Comparison of ENCODE assay signal across 21 cellular contexts in genomic region chr1:38154089-38154470, GRCh38.
DNase-seq lines count a peak whose midpoint lies in the region; ATAC-seq and TF ChIP-seq lines count a peak whose summit lies in the region.
"Had no signal": no experiment of that assay in that cellular context is flagged by ENCODE, and none has a peak within 500 bp of the region (broad histone marks: within the 10 kb centered on the region; RNA-seq: fewer than 3 reads in every experiment).

No MANE protein-coding gene starts in this region.

- H2AFZ ChIP-seq in OCI-LY3 (ENCODE audit: low read depth, low read length) = no peak overlapping the region

- H3K9me3 ChIP-seq in OCI-LY3 (ENCODE audit: insufficient read depth, low read length) = no peaks in the 10 kb centered on the region
- no peaks in the 10 kb centered on the region for H3K9me3 ChIP-seq in iPS-18a (ENCODE audit: control insufficient read depth, low read depth, low read length)
- H3K9me3 ChIP-seq: gastrocnemius medialis, HAP-1 had no signal

- intact Hi-C loops in MCF 10A (cut with micrococcal nuclease) = loop anchor here (5.0 kb wide), 1 partner anchor 107 kb away; the partner anchor contains the start of gene POU3F1

- H3K4me1 ChIP-seq in OCI-LY3 (ENCODE audit: low read length) = peaks cover 73% of the 10 kb centered on the region
- H3K4me1 ChIP-seq in iPS-18a (ENCODE audit: control insufficient read depth, low read depth, low read length) = peaks cover 26% of the 10 kb centered on the region
- H3K4me1 ChIP-seq: tibial nerve had no signal

- H3K36me3 ChIP-seq in OCI-LY3 (replicated peaks; ENCODE audit: low read depth, low read length) (peaks cover 7% of the 10 kb centered on the region), iPS-18a (ENCODE audit: control insufficient read depth, low read depth, low read length) (no peaks in the 10 kb centered on the region)
- H3K36me3 ChIP-seq: gastrocnemius medialis, HAP-1, tibial nerve had no signal

- H3K27ac Mint-ChIP-seq in activated T-cell treated with anti-CD3 and anti-CD28 coated beads, Interleukin-2, amount 50 U/mL, for 72 hours = peak overlapping the region; percentile 7
- H3K27ac Mint-ChIP-seq in activated T-cell treated with anti-CD3 and anti-CD28 coated beads, Interleukin-2, amount 50 U/mL, for 24 hours = no peak overlapping the region
- H3K27ac Mint-ChIP-seq in MCF 10A (ENCODE audit: low read depth, unreplicated experiment) = no peak overlapping the region
- H3K27ac Mint-ChIP-seq: activated CD4-positive, alpha-beta memory T cell treated with anti-CD3 and anti-CD28 coated beads, Interleukin-2, amount 10 ng/mL, durations not matched to agents 7 days and 5 days; activated naive CD8-positive, alpha-beta T cell; CD4-positive, alpha-beta T cell; IgD-negative memory B cell; naive thymus-derived CD8-positive, alpha-beta T cell had no signal

- POLR2A ChIA-PET in MCF 10A (lab: Yijun Ruan, JAX) = interaction anchor here (0.7 kb wide), 1 partner anchor 149 kb away, joined by 3 read pairs; no protein-coding TSS in a partner anchor

- H3K27ac ChIP-seq in OCI-LY3 (ENCODE audit: low read length) (peak overlapping the region; percentile 100), iPS-18a (ENCODE audit: low read length) (no peak overlapping the region)
- H3K27ac ChIP-seq: gastrocnemius medialis, tibial nerve had no signal

- H4K20me1 ChIP-seq in OCI-LY3 (ENCODE audit: insufficient read depth, low read length) = no peaks in the 10 kb centered on the region

- peak overlapping the region; percentile 63 for H3K4me3 ChIP-seq in OCI-LY3 (ENCODE audit: low read length)
- peak overlapping the region; percentile 18 for H3K4me3 ChIP-seq in iPS-18a (ENCODE audit: low read length)
- H3K4me3 ChIP-seq: gastrocnemius medialis, tibial nerve had no signal

- H3K27me3 Mint-ChIP-seq in activated T-cell treated with anti-CD3 and anti-CD28 coated beads, Interleukin-2, amount 50 U/mL, for 72 hours (ENCODE audit: low read depth) = peaks cover 47% of the 10 kb centered on the region
- peaks cover 55% of the 10 kb centered on the region for H3K27me3 Mint-ChIP-seq in activated T-cell treated with anti-CD3 and anti-CD28 coated beads, Interleukin-2, amount 50 U/mL, for 24 hours
- peaks cover under 1% of the 10 kb centered on the region for H3K27me3 Mint-ChIP-seq in MCF 10A (ENCODE audit: insufficient read depth, unreplicated experiment)
- H3K27me3 Mint-ChIP-seq: IgD-negative memory B cell had no signal

- H3K4me2 ChIP-seq in OCI-LY3 (ENCODE audit: low read length) = peak overlapping the region; percentile 85

- peaks cover 1 to 2% of the 10 kb centered on the region in 2 donors for H3K9me3 Mint-ChIP-seq in activated T-cell treated with anti-CD3 and anti-CD28 coated beads, Interleukin-2, amount 50 U/mL, for 72 hours
- H3K9me3 Mint-ChIP-seq in activated T-cell treated with anti-CD3 and anti-CD28 coated beads, Interleukin-2, amount 50 U/mL, for 24 hours = no peaks in the 10 kb centered on the region
- H3K9me3 Mint-ChIP-seq in MCF 10A (ENCODE audit: unreplicated experiment) = no peaks in the 10 kb centered on the region
- H3K9me3 Mint-ChIP-seq: activated CD4-positive, alpha-beta memory T cell treated with anti-CD3 and anti-CD28 coated beads, Interleukin-2, amount 10 ng/mL, durations not matched to agents 7 days and 5 days; CD4-positive, alpha-beta T cell had no signal

- H3K9ac ChIP-seq in OCI-LY3 (ENCODE audit: low read length) (peak overlapping the region; percentile 96), iPS-18a (ENCODE audit: low read length) (no peak overlapping the region)

- TF ChIP-seq CTCF in OCI-LY3 (IDR thresholded peaks at IDR 0.05; ENCODE audit: low read depth, low read length) = no peak
- TF ChIP-seq CTCF in MCF 10A (IDR thresholded peaks at IDR 0.05; ENCODE audit: unreplicated experiment) = no peak

- H3K79me2 ChIP-seq in OCI-LY3 (ENCODE audit: low read length) = 0 out of 2 replicates have a peak, but pooled peaks cover 3% of the 10 kb centered on the region

- H3K4me1 Mint-ChIP-seq in activated T-cell treated with anti-CD3 and anti-CD28 coated beads, Interleukin-2, amount 50 U/mL, for 72 hours (ENCODE audit: low read depth) = no peaks in the 10 kb centered on the region
- no peaks in the 10 kb centered on the region for H3K4me1 Mint-ChIP-seq in activated T-cell treated with anti-CD3 and anti-CD28 coated beads, Interleukin-2, amount 50 U/mL, for 24 hours (ENCODE audit: low read depth)
- peaks cover 4% of the 10 kb centered on the region for H3K4me1 Mint-ChIP-seq in MCF 10A (ENCODE audit: insufficient read depth, unreplicated experiment)
- H3K4me1 Mint-ChIP-seq: activated CD4-positive, alpha-beta memory T cell treated with anti-CD3 and anti-CD28 coated beads, Interleukin-2, amount 10 ng/mL, durations not matched to agents 7 days and 5 days; naive thymus-derived CD8-positive, alpha-beta T cell had no signal

- ATAC-seq in activated T-cell treated with anti-CD3 and anti-CD28 coated beads, Interleukin-2, amount 50 U/mL, for 72 hours (replicated peaks in 1 of 2) = no peak
- ATAC-seq: gastrocnemius medialis; left ventricle myocardium superior; naive thymus-derived CD8-positive, alpha-beta T cell had no signal

- no peak overlapping the region for H3K4me3 Mint-ChIP-seq in activated T-cell treated with anti-CD3 and anti-CD28 coated beads, Interleukin-2, amount 50 U/mL, for 72 hours
- no peak overlapping the region for H3K4me3 Mint-ChIP-seq in activated T-cell treated with anti-CD3 and anti-CD28 coated beads, Interleukin-2, amount 50 U/mL, for 24 hours
- H3K4me3 Mint-ChIP-seq in MCF 10A (ENCODE audit: unreplicated experiment) = no peak overlapping the region
- H3K4me3 Mint-ChIP-seq: activated CD4-positive, alpha-beta memory T cell treated with anti-CD3 and anti-CD28 coated beads, Interleukin-2, amount 10 ng/mL, durations not matched to agents 7 days and 5 days; activated naive CD8-positive, alpha-beta T cell; CD4-positive, alpha-beta T cell; naive thymus-derived CD8-positive, alpha-beta T cell had no signal

- no TSS peak for BruUV-seq in MCF 10A (replicated peaks; lab: Mats Ljungman, UMichigan)

- CTCF ChIA-PET in MCF 10A (lab: Yijun Ruan, JAX) = interaction anchor here (0.6 to 0.7 kb wide), 4 partner anchors 128 to 692 kb away, joined by 3 read pairs; no protein-coding TSS in a partner anchor

- DNase-seq in activated T-cell treated with anti-CD3 and anti-CD28 coated beads, Interleukin-2, amount 50 U/mL, for 72 hours = no peak
- DNase-seq in activated T-cell treated with anti-CD3 and anti-CD28 coated beads, Interleukin-2, amount 50 U/mL, for 24 hours = no peak
- no peak for DNase-seq in COLO829 (ENCODE audit: low spot score)
- no peak for DNase-seq in MCF 10A (ENCODE audit: unreplicated experiment)
- DNase-seq in UCSD-AML1 (lab: John Stamatoyannopoulos, UW; ENCODE audit: unreplicated experiment) = no peak
- DNase-seq in middle frontal gyrus (ENCODE audit: extremely low spot score, low spot score) = no peak
- DNase-seq: activated CD4-positive, alpha-beta memory T cell treated with anti-CD3 and anti-CD28 coated beads, Interleukin-2, amount 10 ng/mL, durations not matched to agents 7 days and 5 days; activated CD4-positive, alpha-beta T cell treated with anti-CD3 and anti-CD28 coated beads for 1 hour; activated effector memory CD4-positive, alpha-beta T cell treated with Interleukin-2 at 50 U/mL for 16 hours; CD4-positive, alpha-beta T cell; gastrocnemius medialis; hippocampal formation; left ventricle myocardium superior; naive thymus-derived CD8-positive, alpha-beta T cell; NCI-H2081 treated with DMSO at 0.1 percent for 48 hours had no signal

- H3K27me3 ChIP-seq in OCI-LY3 (ENCODE audit: low read depth, low read length) (no peaks in the 10 kb centered on the region), iPS-18a (ENCODE audit: control insufficient read depth, insufficient read depth, low read length) (peaks cover 5% of the 10 kb centered on the region)
- H3K27me3 ChIP-seq: gastrocnemius medialis, tibial nerve had no signal

- H3K36me3 Mint-ChIP-seq in activated T-cell treated with anti-CD3 and anti-CD28 coated beads, Interleukin-2, amount 50 U/mL, for 72 hours (ENCODE audit: insufficient read depth in 2 of 2) = peaks cover 0 to 3% of the 10 kb centered on the region in 2 donors
- H3K36me3 Mint-ChIP-seq in activated T-cell treated with anti-CD3 and anti-CD28 coated beads, Interleukin-2, amount 50 U/mL, for 24 hours (ENCODE audit: low read depth) = no peaks in the 10 kb centered on the region
- no peaks in the 10 kb centered on the region for H3K36me3 Mint-ChIP-seq in MCF 10A (ENCODE audit: insufficient read depth, unreplicated experiment)
- H3K36me3 Mint-ChIP-seq: activated naive CD8-positive, alpha-beta T cell; IgD-negative memory B cell had no signal
